23 cellular contexts compared by ENCODE assay signal in the genomic region with DNA sequence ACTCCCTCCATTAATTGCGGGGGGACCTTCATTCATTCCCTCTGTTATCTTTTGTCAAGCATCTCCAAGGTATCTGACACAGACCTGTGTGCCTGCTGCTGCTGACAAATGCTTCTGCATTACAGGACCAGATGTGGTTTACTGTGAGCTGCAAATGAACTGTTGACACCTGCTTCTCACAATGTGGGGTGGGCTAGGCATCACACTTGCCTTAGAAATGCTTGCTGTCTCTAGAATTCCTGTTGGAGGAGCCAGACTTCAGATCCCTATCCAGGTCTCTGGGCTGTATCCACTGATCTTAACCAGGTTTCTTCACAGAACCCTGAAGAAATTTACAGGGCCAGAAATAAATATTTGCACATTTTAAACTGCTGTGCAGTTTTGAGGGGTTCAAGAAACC.
DNase-seq lines count a peak whose midpoint lies in the region; ATAC-seq, FAIRE-seq and TF ChIP-seq lines count a peak whose summit lies in the region.
"Had no signal": no experiment of that assay in that cellular context is flagged by ENCODE, and none has a peak within 500 bp of the region (broad histone marks: within the 10 kb centered on the region; RNA-seq: fewer than 3 reads in every experiment).

No MANE protein-coding gene starts in this region.

- H3K23ac ChIP-seq in trophoblast cell (ENCODE audit: low read length), result no peak overlapping the region

- no peak overlapping the region for H2BK12ac ChIP-seq in trophoblast cell (ENCODE audit: low read length)

- peak; percentile 46 for ATAC-seq in SK-N-SH treated with all-trans-retinoic acid at 6 μM for 48 hours
- peak; percentile 6; the same call in 1 of the 2 replicates for ATAC-seq in WTC11
- ATAC-seq in left ventricle myocardium superior, result no peak
- ATAC-seq: HepG2 had no signal

- peak overlapping the region in 1 of 2 experiments; percentile 53; a peak in 2 of 4 replicates for H3K27ac ChIP-seq in SK-N-SH (ENCODE audit: low read depth in 2 of 2, low read length in 1 of 2)
- peak overlapping the region; percentile 8 for H3K27ac ChIP-seq in trophoblast cell (ENCODE audit: low read depth, low read length)
- H3K27ac ChIP-seq: C4-2B, SK-N-MC had no signal

- TF ChIP-seq RAD21 in SK-N-SH (IDR thresholded peaks at IDR 0.05; ENCODE audit: low read length), result no peak

- no peak overlapping the region for H3K4me3 Mint-ChIP-seq in WTC11
- H3K4me3 Mint-ChIP-seq: CD8-positive, alpha-beta memory T cell had no signal

- no peak overlapping the region for H4K8ac ChIP-seq in trophoblast cell (ENCODE audit: low read depth, low read length)

- no peaks in the 10 kb centered on the region for H4K20me1 ChIP-seq in SK-N-SH (ENCODE audit: insufficient read depth)

- no peak overlapping the region for H3K27ac Mint-ChIP-seq in WTC11
- H3K27ac Mint-ChIP-seq: CD8-positive, alpha-beta memory T cell had no signal

- H3K27me3 Mint-ChIP-seq in WTC11 (ENCODE audit: low read depth), result peaks cover 3% of the 10 kb centered on the region; the same call in 1 of the 2 replicates

- POLR2A ChIA-PET in SK-N-SH (lab: Yijun Ruan, JAX) (no interaction called here), WTC11 (lab: Charles Lee) (interaction anchor here (0.5 kb wide), 1 partner anchor 320 kb away, joined by 4 read pairs; no protein-coding TSS in a partner anchor)

- no peak overlapping the region for H2AK5ac ChIP-seq in trophoblast cell (ENCODE audit: low read length)

- no peak overlapping the region for H4K91ac ChIP-seq in trophoblast cell (ENCODE audit: low read depth, low read length)

- no peak overlapping the region for H3K4me2 ChIP-seq in SK-N-SH
- no peak overlapping the region for H3K4me2 ChIP-seq in trophoblast cell (ENCODE audit: low read length)

- 89% methylated on average over 1 of the region's 1 CpG for WGBS in SK-N-SH (ENCODE audit: low lambda C conversion rate)
- WGBS in trophoblast cell (ENCODE audit: extremely low coverage, insufficient coverage, insufficient read length), result no CpG with 5 or more reads among the region's 1 CpG

- H2BK120ac ChIP-seq in trophoblast cell (ENCODE audit: insufficient read depth, low read length, poor library complexity), result no peak overlapping the region

- H3K4me1 Mint-ChIP-seq in WTC11, result peaks cover 46% of the 10 kb centered on the region
- H3K4me1 Mint-ChIP-seq: CD8-positive, alpha-beta memory T cell had no signal

- no peaks in the 10 kb centered on the region for H3K9me2 ChIP-seq in SK-N-SH

- H3K9me3 ChIP-seq in SK-N-SH (no peaks in the 10 kb centered on the region), trophoblast cell (ENCODE audit: insufficient read depth, low read depth, low read length) (no peaks in the 10 kb centered on the region)

- H3K9ac ChIP-seq in SK-N-SH (no peak overlapping the region), trophoblast cell (ENCODE audit: low read length) (no peak overlapping the region)

- TF ChIP-seq EP300 in SK-N-SH (IDR thresholded peaks at IDR 0.05; ENCODE audit: borderline replicate concordance in 1 of 2, low read depth in 1 of 2, low read length in 1 of 2), result no peak; a peak in 1 of 4 replicates

- TF ChIP-seq CTCF in SK-N-SH (IDR thresholded peaks at IDR 0.05) (no peak), WTC11 (IDR thresholded peaks at IDR 0.05) (no peak), D721Med (IDR thresholded peaks at IDR 0.05; ENCODE audit: insufficient read depth, missing control alignments) (no peak)

- H3K4me1 ChIP-seq in SK-N-SH (ENCODE audit: control insufficient read depth in 1 of 2, insufficient read depth in 2 of 2, low read depth in 1 of 2, low read length in 1 of 2), result peaks cover 0 to 30% of the 10 kb centered on the region in 2 experiments; a peak in 2 of 4 replicates
- H3K4me1 ChIP-seq in trophoblast cell (ENCODE audit: control insufficient read depth in 1 of 2, insufficient read depth in 2 of 2, low read length in 2 of 2), result peaks cover 0 to 9% of the 10 kb centered on the region in 2 experiments

- H4K12ac ChIP-seq in trophoblast cell (ENCODE audit: low read depth, low read length), result no peak overlapping the region

- CTCF ChIA-PET in SK-N-SH (lab: Yijun Ruan, JAX), result interaction anchor here (0.8 to 1.0 kb wide), 3 partner anchors 16 to 283 kb away, joined by 3 read pairs; no protein-coding TSS in a partner anchor
- CTCF ChIA-PET in WTC11 (lab: Charles Lee), result interaction anchor here (0.8 to 2.6 kb wide), 7 partner anchors 27 to 293 kb away, joined by 3 to 23 read pairs (median 4); a partner anchor contains a TSS

- no peaks in the 10 kb centered on the region for H3K79me1 ChIP-seq in trophoblast cell (ENCODE audit: low read length)

- H3K4me3 ChIP-seq in SK-N-SH (ENCODE audit: low read depth in 2 of 2, low read length in 1 of 2) (no peak overlapping the region), trophoblast cell (ENCODE audit: low read depth, low read length) (no peak overlapping the region)
- H3K4me3 ChIP-seq: SK-N-MC had no signal

- H3K14ac ChIP-seq in trophoblast cell (ENCODE audit: low read length), result no peak overlapping the region

- H3K36me3 ChIP-seq in SK-N-SH (replicated peaks in 1 of 2; ENCODE audit: control insufficient read depth in 1 of 2, insufficient read depth in 2 of 2, low read length in 1 of 2), result no peaks in the 10 kb centered on the region
- no peaks in the 10 kb centered on the region for H3K36me3 ChIP-seq in trophoblast cell (ENCODE audit: control insufficient read depth in 1 of 2, insufficient read depth in 2 of 2, low read length in 2 of 2)

- peaks cover 3% of the 10 kb centered on the region for H3K9me3 Mint-ChIP-seq in WTC11

- no peak overlapping the region for H3K18ac ChIP-seq in trophoblast cell (ENCODE audit: low read length)

- H3F3A ChIP-seq in SK-N-SH (replicated peaks; ENCODE audit: insufficient read depth), result no peaks in the 10 kb centered on the region

- no peaks in the 10 kb centered on the region for H3K27me3 ChIP-seq in SK-N-SH (ENCODE audit: insufficient read depth)
- no peaks in the 10 kb centered on the region for H3K27me3 ChIP-seq in trophoblast cell (ENCODE audit: insufficient read depth, low read length)

- no peak overlapping the region for H2AFZ ChIP-seq in SK-N-SH (ENCODE audit: low read depth)
- no peak overlapping the region for H2AFZ ChIP-seq in trophoblast cell (ENCODE audit: insufficient read depth, low read length, poor library complexity)

- no peaks in the 10 kb centered on the region for H3K36me3 Mint-ChIP-seq in WTC11
- H3K36me3 Mint-ChIP-seq: CD8-positive, alpha-beta memory T cell had no signal

- DNase-seq in SK-N-SH (no peak), WTC11 (ENCODE audit: low spot score) (no peak), islet precursor cell (peak; percentile 80), trophoblast cell (no peak), left ventricle myocardium superior (no peak), D721Med (ENCODE audit: insufficient read length, low spot score) (no peak)
- DNase-seq in activated T-cell treated with anti-CD3 and anti-CD28 coated beads, Interleukin-2, amount 50 U/mL, for 1 hour, result no peak
- DNase-seq: Calu3; CD8-positive, alpha-beta memory T cell; GDM1; GOT3; KG1; NCI-H1092 treated with DMSO at 0.1 percent for 48 hours; NCI-H1436 treated with DMSO at 0.1 percent for 48 hours; NCI-H1930; NCI-H524 treated with DMSO at 0.1 percent for 48 hours; OCI-M1; SHP77 had no signal

- intact Hi-C loops in left ventricle myocardium superior (cut with micrococcal nuclease), result no loop called here

- FAIRE-seq in D721Med (lab: Jason Lieb, UNC), result no peak
- FAIRE-seq: GM18507, HepG2 had no signal

- H3K4ac ChIP-seq in trophoblast cell (ENCODE audit: low read depth, low read length), result no peak overlapping the region

- H2BK5ac ChIP-seq in trophoblast cell (ENCODE audit: low read depth, low read length, poor library complexity), result no peak overlapping the region

- H3K79me2 ChIP-seq in SK-N-SH (ENCODE audit: insufficient read depth) (no peaks in the 10 kb centered on the region), trophoblast cell (ENCODE audit: control insufficient read depth, insufficient read depth, low read length, poor library complexity) (no peaks in the 10 kb centered on the region)

TF ChIP-seq in SK-N-SH treated with all-trans-retinoic acid at 6 μM for 48 hours, 23 proteins besides CTCF, POLR2A, EP300 and RAD21:
- TF ChIP-seq SNAI2 (CRISPR knock-in tag; IDR thresholded peaks at IDR 0.05), result no peak

TF ChIP-seq in SK-N-SH, 30 proteins besides CTCF, POLR2A, EP300 and RAD21:
- TF ChIP-seq EZH2phosphoT487 (IDR thresholded peaks at IDR 0.05; ENCODE audit: borderline replicate concordance, low read depth) (no peak), MEF2A (IDR thresholded peaks at IDR 0.05; ENCODE audit: borderline replicate concordance, low read depth) (no peak), RCOR1 (IDR thresholded peaks at IDR 0.05; ENCODE audit: low read length) (no peak), ELF1 (IDR thresholded peaks at IDR 0.05) (no peak), CHD2 (IDR thresholded peaks at IDR 0.05; ENCODE audit: low read length, partially characterized antibody) (no peak)
- TF ChIP-seq, protein P1, sequence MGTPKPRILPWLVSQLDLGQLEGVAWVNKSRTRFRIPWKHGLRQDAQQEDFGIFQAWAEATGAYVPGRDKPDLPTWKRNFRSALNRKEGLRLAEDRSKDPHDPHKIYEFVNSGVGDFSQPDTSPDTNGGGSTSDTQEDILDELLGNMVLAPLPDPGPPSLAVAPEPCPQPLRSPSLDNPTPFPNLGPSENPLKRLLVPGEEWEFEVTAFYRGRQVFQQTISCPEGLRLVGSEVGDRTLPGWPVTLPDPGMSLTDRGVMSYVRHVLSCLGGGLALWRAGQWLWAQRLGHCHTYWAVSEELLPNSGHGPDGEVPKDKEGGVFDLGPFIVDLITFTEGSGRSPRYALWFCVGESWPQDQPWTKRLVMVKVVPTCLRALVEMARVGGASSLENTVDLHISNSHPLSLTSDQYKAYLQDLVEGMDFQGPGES (IDR thresholded peaks at IDR 0.05; ENCODE audit: low read depth, low read length), result no peak

TF ChIP-seq in WTC11, 78 proteins besides CTCF, POLR2A, EP300 and RAD21 (continues in another document):
- TF ChIP-seq, protein P2, sequence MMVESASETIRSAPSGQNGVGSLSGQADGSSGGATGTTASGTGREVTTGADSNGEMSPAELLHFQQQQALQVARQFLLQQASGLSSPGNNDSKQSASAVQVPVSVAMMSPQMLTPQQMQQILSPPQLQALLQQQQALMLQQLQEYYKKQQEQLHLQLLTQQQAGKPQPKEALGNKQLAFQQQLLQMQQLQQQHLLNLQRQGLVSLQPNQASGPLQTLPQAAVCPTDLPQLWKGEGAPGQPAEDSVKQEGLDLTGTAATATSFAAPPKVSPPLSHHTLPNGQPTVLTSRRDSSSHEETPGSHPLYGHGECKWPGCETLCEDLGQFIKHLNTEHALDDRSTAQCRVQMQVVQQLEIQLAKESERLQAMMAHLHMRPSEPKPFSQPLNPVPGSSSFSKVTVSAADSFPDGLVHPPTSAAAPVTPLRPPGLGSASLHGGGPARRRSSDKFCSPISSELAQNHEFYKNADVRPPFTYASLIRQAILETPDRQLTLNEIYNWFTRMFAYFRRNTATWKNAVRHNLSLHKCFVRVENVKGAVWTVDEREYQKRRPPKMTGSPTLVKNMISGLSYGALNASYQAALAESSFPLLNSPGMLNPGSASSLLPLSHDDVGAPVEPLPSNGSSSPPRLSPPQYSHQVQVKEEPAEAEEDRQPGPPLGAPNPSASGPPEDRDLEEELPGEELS (CRISPR knock-in tag; IDR thresholded peaks at IDR 0.05), result no peak
